Comparison of ENCODE assay signal across 1 cellular context in the genomic region with DNA sequence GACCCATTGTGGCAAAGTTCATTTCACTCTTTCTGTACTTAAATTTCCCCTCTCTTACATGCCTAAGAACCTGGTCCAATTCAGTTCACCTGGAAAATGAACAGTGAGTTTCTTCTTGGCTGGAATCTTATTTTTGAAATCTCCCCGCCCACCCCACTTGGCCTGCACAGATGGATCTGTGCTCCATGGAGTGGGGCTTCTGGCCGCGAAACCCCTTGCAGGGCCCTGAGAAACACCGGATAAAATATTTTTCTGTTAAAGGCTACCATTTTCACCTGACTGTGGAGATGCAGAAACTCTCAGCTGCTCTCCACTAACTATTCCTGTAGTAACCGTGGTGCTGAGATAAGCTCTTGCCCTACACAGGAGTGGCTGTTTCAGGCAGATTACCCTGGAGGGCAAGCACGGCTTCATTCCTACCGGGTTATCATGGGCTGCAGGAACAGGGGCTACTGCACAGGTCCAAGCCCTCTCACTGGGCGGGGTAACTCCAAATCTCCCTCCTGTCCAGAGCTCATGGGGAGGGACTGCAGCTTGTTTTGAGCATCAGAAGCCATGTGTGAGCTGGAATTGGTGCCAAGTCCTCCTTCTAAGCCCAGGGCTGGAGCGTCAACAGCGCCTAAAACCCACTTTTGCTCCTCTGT.
TF ChIP-seq lines count a peak whose summit lies in the region.

No MANE protein-coding gene starts in this region.

TF ChIP-seq in K562, 482 proteins besides CTCF, POLR2A, EP300 and RAD21 (continued from another document and continues in another):
- TF ChIP-seq, protein P1, sequence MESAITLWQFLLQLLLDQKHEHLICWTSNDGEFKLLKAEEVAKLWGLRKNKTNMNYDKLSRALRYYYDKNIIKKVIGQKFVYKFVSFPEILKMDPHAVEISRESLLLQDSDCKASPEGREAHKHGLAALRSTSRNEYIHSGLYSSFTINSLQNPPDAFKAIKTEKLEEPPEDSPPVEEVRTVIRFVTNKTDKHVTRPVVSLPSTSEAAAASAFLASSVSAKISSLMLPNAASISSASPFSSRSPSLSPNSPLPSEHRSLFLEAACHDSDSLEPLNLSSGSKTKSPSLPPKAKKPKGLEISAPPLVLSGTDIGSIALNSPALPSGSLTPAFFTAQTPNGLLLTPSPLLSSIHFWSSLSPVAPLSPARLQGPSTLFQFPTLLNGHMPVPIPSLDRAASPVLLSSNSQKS (CRISPR knock-in tag; IDR thresholded peaks at IDR 0.05): no peak
- TF ChIP-seq NFYB (IDR thresholded peaks at IDR 0.05; ENCODE audit: extremely low read depth, insufficient read length) (no peak), ZNF436 (CRISPR knock-in tag; IDR thresholded peaks at IDR 0.05) (no peak), CHD4 (IDR thresholded peaks at IDR 0.05; ENCODE audit: insufficient read depth, insufficient replicate concordance, low read depth, low read length, poor library complexity, severe bottlenecking) (no peak), HNRNPH1 (optimal IDR thresholded peaks at IDR 0.05; ENCODE audit: low read depth, low read length) (no peak), HIVEP1 (CRISPR knock-in tag; IDR thresholded peaks at IDR 0.05) (no peak), ZNF184 (CRISPR knock-in tag; IDR thresholded peaks at IDR 0.05) (no peak), MAFF (IDR thresholded peaks at IDR 0.05; ENCODE audit: low read length) (no peak), ZNF551 (CRISPR knock-in tag; IDR thresholded peaks at IDR 0.05) (no peak), PYGO2 (tag; IDR thresholded peaks at IDR 0.05) (no peak), KAT7 (CRISPR knock-in tag; IDR thresholded peaks at IDR 0.05; ENCODE audit: borderline replicate concordance) (peak; percentile 50; the same call in 1 of the 2 replicates), BRD4 (IDR thresholded peaks at IDR 0.05) (no peak), ARID2 (IDR thresholded peaks at IDR 0.05) (no peak), PHTF2 (CRISPR knock-in tag; IDR thresholded peaks at IDR 0.05) (no peak), MXI1 (IDR thresholded peaks at IDR 0.05; ENCODE audit: low read depth, low read length) (peak; percentile 81), ZNF76 (CRISPR knock-in tag; IDR thresholded peaks at IDR 0.05; ENCODE audit: borderline replicate concordance) (no peak), NFE2 (IDR thresholded peaks at IDR 0.05; ENCODE audit: low read depth) (peak; percentile 4; the same call in 1 of the 2 replicates), CBX3 (IDR thresholded peaks at IDR 0.05; ENCODE audit: borderline replicate concordance in 1 of 2, low read length in 2 of 2) (no peak), ZNF583 (CRISPR knock-in tag; IDR thresholded peaks at IDR 0.05) (no peak), TCFL5 (CRISPR knock-in tag; conservative IDR thresholded peaks at IDR 0.05) (no peak), RUNX1 (IDR thresholded peaks at IDR 0.05; ENCODE audit: low read depth) (peak; percentile 79; the same call in 1 of the 2 replicates), KLF16 (IDR thresholded peaks at IDR 0.05) (peak; percentile 95), RHOXF2B (CRISPR knock-in tag; conservative IDR thresholded peaks at IDR 0.05) (no peak), BCOR (IDR thresholded peaks at IDR 0.05) (peak; percentile 83; the same call in 1 of the 2 replicates), ZNF174 (CRISPR knock-in tag; IDR thresholded peaks at IDR 0.05) (no peak), CEBPB (tag; IDR thresholded peaks at IDR 0.05) (no peak), RBM15 (IDR thresholded peaks at IDR 0.05; ENCODE audit: insufficient read depth, low read length) (no peak), ZKSCAN8 (CRISPR knock-in tag; IDR thresholded peaks at IDR 0.05) (no peak), NFIC (IDR thresholded peaks at IDR 0.05) (peak; percentile 96), ETV6 (IDR thresholded peaks at IDR 0.05; ENCODE audit: borderline replicate concordance in 1 of 2, low read depth in 2 of 2, low read length in 1 of 2) (no peak), ETV6 (CRISPR knock-in tag; IDR thresholded peaks at IDR 0.05; ENCODE audit: borderline replicate concordance) (no peak), CBX5 (IDR thresholded peaks at IDR 0.05; ENCODE audit: borderline replicate concordance, low read depth) (no peak), ZNF695 (CRISPR knock-in tag; IDR thresholded peaks at IDR 0.05) (no peak), SMARCB1 (IDR thresholded peaks at IDR 0.05; ENCODE audit: insufficient read length, low read depth) (no peak), ZNF830 (CRISPR knock-in tag; IDR thresholded peaks at IDR 0.05) (no peak), U2AF1 (optimal IDR thresholded peaks at IDR 0.05; ENCODE audit: low read depth, low read length) (no peak)
- TF ChIP-seq, protein P2, sequence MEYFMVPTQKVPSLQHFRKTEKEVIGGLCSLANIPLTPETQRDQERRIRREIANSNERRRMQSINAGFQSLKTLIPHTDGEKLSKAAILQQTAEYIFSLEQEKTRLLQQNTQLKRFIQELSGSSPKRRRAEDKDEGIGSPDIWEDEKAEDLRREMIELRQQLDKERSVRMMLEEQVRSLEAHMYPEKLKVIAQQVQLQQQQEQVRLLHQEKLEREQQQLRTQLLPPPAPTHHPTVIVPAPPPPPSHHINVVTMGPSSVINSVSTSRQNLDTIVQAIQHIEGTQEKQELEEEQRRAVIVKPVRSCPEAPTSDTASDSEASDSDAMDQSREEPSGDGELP (CRISPR knock-in tag; IDR thresholded peaks at IDR 0.05; ENCODE audit: borderline replicate concordance): peak; percentile 91
- TF ChIP-seq, protein P3, sequence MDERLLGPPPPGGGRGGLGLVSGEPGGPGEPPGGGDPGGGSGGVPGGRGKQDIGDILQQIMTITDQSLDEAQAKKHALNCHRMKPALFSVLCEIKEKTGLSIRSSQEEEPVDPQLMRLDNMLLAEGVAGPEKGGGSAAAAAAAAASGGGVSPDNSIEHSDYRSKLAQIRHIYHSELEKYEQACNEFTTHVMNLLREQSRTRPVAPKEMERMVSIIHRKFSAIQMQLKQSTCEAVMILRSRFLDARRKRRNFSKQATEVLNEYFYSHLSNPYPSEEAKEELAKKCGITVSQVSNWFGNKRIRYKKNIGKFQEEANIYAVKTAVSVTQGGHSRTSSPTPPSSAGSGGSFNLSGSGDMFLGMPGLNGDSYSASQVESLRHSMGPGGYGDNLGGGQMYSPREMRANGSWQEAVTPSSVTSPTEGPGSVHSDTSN (CRISPR knock-in tag; IDR thresholded peaks at IDR 0.05; ENCODE audit: low read depth): no peak
- TF ChIP-seq, protein P3 (tag; conservative IDR thresholded peaks at IDR 0.05; ENCODE audit: low read depth): no peak
- TF ChIP-seq, protein P4, sequence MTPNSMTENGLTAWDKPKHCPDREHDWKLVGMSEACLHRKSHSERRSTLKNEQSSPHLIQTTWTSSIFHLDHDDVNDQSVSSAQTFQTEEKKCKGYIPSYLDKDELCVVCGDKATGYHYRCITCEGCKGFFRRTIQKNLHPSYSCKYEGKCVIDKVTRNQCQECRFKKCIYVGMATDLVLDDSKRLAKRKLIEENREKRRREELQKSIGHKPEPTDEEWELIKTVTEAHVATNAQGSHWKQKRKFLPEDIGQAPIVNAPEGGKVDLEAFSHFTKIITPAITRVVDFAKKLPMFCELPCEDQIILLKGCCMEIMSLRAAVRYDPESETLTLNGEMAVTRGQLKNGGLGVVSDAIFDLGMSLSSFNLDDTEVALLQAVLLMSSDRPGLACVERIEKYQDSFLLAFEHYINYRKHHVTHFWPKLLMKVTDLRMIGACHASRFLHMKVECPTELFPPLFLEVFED (CRISPR knock-in tag; conservative IDR thresholded peaks at IDR 0.05): no peak
- TF ChIP-seq, protein P5, sequence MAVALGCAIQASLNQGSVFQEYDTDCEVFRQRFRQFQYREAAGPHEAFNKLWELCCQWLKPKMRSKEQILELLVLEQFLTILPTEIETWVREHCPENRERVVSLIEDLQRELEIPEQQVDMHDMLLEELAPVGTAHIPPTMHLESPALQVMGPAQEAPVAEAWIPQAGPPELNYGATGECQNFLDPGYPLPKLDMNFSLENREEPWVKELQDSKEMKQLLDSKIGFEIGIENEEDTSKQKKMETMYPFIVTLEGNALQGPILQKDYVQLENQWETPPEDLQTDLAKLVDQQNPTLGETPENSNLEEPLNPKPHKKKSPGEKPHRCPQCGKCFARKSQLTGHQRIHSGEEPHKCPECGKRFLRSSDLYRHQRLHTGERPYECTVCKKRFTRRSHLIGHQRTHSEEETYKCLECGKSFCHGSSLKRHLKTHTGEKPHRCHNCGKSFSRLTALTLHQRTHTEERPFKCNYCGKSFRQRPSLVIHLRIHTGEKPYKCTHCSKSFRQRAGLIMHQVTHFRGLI (CRISPR knock-in tag; IDR thresholded peaks at IDR 0.05): no peak
- TF ChIP-seq, protein P6, sequence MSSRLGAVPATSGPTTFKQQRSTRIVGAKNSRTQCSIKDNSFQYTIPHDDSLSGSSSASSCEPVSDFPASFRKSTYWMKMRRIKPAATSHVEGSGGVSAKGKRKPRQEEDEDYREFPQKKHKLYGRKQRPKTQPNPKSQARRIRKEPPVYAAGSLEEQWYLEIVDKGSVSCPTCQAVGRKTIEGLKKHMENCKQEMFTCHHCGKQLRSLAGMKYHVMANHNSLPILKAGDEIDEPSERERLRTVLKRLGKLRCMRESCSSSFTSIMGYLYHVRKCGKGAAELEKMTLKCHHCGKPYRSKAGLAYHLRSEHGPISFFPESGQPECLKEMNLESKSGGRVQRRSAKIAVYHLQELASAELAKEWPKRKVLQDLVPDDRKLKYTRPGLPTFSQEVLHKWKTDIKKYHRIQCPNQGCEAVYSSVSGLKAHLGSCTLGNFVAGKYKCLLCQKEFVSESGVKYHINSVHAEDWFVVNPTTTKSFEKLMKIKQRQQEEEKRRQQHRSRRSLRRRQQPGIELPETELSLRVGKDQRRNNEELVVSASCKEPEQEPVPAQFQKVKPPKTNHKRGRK (tag; IDR thresholded peaks at IDR 0.05): no peak
- TF ChIP-seq, protein P7, sequence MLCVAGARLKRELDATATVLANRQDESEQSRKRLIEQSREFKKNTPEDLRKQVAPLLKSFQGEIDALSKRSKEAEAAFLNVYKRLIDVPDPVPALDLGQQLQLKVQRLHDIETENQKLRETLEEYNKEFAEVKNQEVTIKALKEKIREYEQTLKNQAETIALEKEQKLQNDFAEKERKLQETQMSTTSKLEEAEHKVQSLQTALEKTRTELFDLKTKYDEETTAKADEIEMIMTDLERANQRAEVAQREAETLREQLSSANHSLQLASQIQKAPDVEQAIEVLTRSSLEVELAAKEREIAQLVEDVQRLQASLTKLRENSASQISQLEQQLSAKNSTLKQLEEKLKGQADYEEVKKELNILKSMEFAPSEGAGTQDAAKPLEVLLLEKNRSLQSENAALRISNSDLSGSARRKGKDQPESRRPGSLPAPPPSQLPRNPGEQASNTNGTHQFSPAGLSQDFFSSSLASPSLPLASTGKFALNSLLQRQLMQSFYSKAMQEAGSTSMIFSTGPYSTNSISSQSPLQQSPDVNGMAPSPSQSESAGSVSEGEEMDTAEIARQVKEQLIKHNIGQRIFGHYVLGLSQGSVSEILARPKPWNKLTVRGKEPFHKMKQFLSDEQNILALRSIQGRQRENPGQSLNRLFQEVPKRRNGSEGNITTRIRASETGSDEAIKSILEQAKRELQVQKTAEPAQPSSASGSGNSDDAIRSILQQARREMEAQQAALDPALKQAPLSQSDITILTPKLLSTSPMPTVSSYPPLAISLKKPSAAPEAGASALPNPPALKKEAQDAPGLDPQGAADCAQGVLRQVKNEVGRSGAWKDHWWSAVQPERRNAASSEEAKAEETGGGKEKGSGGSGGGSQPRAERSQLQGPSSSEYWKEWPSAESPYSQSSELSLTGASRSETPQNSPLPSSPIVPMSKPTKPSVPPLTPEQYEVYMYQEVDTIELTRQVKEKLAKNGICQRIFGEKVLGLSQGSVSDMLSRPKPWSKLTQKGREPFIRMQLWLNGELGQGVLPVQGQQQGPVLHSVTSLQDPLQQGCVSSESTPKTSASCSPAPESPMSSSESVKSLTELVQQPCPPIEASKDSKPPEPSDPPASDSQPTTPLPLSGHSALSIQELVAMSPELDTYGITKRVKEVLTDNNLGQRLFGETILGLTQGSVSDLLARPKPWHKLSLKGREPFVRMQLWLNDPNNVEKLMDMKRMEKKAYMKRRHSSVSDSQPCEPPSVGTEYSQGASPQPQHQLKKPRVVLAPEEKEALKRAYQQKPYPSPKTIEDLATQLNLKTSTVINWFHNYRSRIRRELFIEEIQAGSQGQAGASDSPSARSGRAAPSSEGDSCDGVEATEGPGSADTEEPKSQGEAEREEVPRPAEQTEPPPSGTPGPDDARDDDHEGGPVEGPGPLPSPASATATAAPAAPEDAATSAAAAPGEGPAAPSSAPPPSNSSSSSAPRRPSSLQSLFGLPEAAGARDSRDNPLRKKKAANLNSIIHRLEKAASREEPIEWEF (CRISPR knock-in tag; IDR thresholded peaks at IDR 0.05): no peak
- TF ChIP-seq, protein P8, sequence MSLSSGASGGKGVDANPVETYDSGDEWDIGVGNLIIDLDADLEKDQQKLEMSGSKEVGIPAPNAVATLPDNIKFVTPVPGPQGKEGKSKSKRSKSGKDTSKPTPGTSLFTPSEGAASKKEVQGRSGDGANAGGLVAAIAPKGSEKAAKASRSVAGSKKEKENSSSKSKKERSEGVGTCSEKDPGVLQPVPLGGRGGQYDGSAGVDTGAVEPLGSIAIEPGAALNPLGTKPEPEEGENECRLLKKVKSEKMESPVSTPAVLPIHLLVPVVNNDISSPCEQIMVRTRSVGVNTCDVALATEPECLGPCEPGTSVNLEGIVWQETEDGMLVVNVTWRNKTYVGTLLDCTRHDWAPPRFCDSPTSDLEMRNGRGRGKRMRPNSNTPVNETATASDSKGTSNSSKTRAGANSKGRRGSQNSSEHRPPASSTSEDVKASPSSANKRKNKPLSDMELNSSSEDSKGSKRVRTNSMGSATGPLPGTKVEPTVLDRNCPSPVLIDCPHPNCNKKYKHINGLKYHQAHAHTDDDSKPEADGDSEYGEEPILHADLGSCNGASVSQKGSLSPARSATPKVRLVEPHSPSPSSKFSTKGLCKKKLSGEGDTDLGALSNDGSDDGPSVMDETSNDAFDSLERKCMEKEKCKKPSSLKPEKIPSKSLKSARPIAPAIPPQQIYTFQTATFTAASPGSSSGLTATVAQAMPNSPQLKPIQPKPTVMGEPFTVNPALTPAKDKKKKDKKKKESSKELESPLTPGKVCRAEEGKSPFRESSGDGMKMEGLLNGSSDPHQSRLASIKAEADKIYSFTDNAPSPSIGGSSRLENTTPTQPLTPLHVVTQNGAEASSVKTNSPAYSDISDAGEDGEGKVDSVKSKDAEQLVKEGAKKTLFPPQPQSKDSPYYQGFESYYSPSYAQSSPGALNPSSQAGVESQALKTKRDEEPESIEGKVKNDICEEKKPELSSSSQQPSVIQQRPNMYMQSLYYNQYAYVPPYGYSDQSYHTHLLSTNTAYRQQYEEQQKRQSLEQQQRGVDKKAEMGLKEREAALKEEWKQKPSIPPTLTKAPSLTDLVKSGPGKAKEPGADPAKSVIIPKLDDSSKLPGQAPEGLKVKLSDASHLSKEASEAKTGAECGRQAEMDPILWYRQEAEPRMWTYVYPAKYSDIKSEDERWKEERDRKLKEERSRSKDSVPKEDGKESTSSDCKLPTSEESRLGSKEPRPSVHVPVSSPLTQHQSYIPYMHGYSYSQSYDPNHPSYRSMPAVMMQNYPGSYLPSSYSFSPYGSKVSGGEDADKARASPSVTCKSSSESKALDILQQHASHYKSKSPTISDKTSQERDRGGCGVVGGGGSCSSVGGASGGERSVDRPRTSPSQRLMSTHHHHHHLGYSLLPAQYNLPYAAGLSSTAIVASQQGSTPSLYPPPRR (CRISPR knock-in tag; IDR thresholded peaks at IDR 0.05; ENCODE audit: borderline replicate concordance): no peak
